ENCODE assay signal across 40 cellular contexts in the genomic region with DNA sequence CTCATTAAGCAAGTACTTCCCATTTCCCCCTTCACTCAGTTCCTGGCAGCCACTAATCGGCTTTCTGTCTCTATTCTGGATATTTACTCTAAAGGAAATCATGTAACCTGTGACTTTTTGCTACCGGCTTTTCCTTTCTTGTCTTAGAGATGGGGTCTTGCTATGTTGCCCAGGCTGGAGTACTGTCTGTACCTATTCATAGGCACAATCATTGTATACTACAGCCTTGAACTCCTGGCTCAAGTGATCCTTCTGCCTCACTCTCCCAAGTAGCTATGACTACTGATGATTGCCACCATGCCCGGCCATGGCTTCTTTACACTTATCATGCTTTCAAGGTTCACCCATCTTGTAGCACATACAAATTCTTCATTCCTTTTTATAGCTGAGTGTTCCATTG. TPM values are rescaled to one million over a fixed set of nuclear protein-coding genes. Genes with fewer than 3 reads are reported as not detected.
"Had no signal": no experiment of that assay in that cellular context is flagged by ENCODE, and none has a peak within 500 bp of the region (broad histone marks: within the 10 kb centered on the region; RNA-seq: fewer than 3 reads in every experiment).

No MANE protein-coding gene starts in this region.

- FAIRE-seq: bronchial epithelial cell, TTC549 had no signal

- H3K4me3 ChIP-seq: ascending aorta, cardiac muscle cell had no signal

- H3K9me3 ChIP-seq: ascending aorta had no signal

- H3K36me3 ChIP-seq: ascending aorta, cardiac muscle cell had no signal

- H3K9me3 Mint-ChIP-seq: activated CD4-positive, alpha-beta memory T cell treated with anti-CD3 and anti-CD28 coated beads, Interleukin-2, amount 10 ng/mL, durations not matched to agents 7 days and 5 days; activated CD4-positive, alpha-beta T cell treated with anti-CD3 and anti-CD28 coated beads, Interleukin-2, amount 10 ng/mL, durations not matched to agents 7 days and 5 days; activated naive CD4-positive, alpha-beta T cell treated with anti-CD3 and anti-CD28 coated beads, Interleukin-2, amount 10 ng/mL, durations not matched to agents 7 days and 5 days; activated naive CD4-positive, alpha-beta T cell treated with anti-CD3 and anti-CD28 coated beads, Interleukin-2, amount 50 U/mL, for 24 hours; activated naive CD8-positive, alpha-beta T cell treated with anti-CD3 and anti-CD28 coated beads, Interleukin-2, amount 10 ng/mL, durations not matched to agents 7 days and 5 days; activated naive CD8-positive, alpha-beta T cell treated with anti-CD3 and anti-CD28 coated beads, Interleukin-2, amount 50 U/mL, for 24 hours; activated T-cell treated with anti-CD3 and anti-CD28 coated beads, Interleukin-2, amount 50 U/mL, for 24 hours; activated T-helper 2 cell treated with anti-CD3 and anti-CD28 coated beads, Interferon-gamma antibody, Interleukin-2, Interleukin-4, amounts not matched to agents 10 μg/mL and 5 μg/mL and 100 μg/mL, durations not matched to agents 14 hours and 24 hours and 36 hours; brain; central memory CD8-positive, alpha-beta T cell; T-helper 1 cell treated with Interleukin-12 subunit alpha and Interleukin-12 subunit beta and Interleukin-4 antibody, amounts not matched to agents 30 μg/mL and 1 μg/mL, for 36 hours; T-helper 2 cell treated with Interferon-gamma antibody and Interleukin-4, amounts not matched to agents 5 μg/mL and 100 μg/mL, for 36 hours had no signal

- H3K27ac Mint-ChIP-seq: activated CD4-positive, alpha-beta memory T cell treated with anti-CD3 and anti-CD28 coated beads, Interleukin-2, amount 10 ng/mL, durations not matched to agents 7 days and 5 days; activated CD4-positive, alpha-beta T cell treated with anti-CD3 and anti-CD28 coated beads for 36 hours; activated CD4-positive, alpha-beta T cell treated with anti-CD3 and anti-CD28 coated beads, Interleukin-2, amount 10 ng/mL, durations not matched to agents 7 days and 5 days; activated CD8-positive, alpha-beta memory T cell treated with anti-CD3 and anti-CD28 coated beads, Interleukin-2, amount 10 ng/mL, durations not matched to agents 7 days and 5 days; activated CD8-positive, alpha-beta T cell treated with anti-CD3 and anti-CD28 coated beads, Interleukin-2, amount 10 ng/mL, durations not matched to agents 7 days and 5 days; activated naive CD4-positive, alpha-beta T cell treated with anti-CD3 and anti-CD28 coated beads, Interleukin-2, amount 10 ng/mL, durations not matched to agents 7 days and 5 days; activated naive CD4-positive, alpha-beta T cell treated with anti-CD3 and anti-CD28 coated beads, Interleukin-2, amount 50 U/mL, for 24 hours; activated naive CD8-positive, alpha-beta T cell; activated naive CD8-positive, alpha-beta T cell treated with anti-CD3 and anti-CD28 coated beads, Interleukin-2, amount 10 ng/mL, durations not matched to agents 7 days and 5 days; activated naive CD8-positive, alpha-beta T cell treated with anti-CD3 and anti-CD28 coated beads, Interleukin-2, amount 50 U/mL, for 24 hours; activated T-cell treated with anti-CD3 and anti-CD28 coated beads, Interleukin-2, amount 50 U/mL, for 24 hours; activated T-helper 2 cell treated with anti-CD3 and anti-CD28 coated beads, Interferon-gamma antibody, Interleukin-2, Interleukin-4, amounts not matched to agents 10 μg/mL and 5 μg/mL and 100 μg/mL, durations not matched to agents 14 hours and 24 hours and 36 hours; brain; T-helper 1 cell treated with Interleukin-12 subunit alpha and Interleukin-12 subunit beta and Interleukin-4 antibody, amounts not matched to agents 30 μg/mL and 1 μg/mL, for 36 hours; T-helper 2 cell treated with Interferon-gamma antibody and Interleukin-4, amounts not matched to agents 5 μg/mL and 100 μg/mL, for 36 hours had no signal

- H3K27me3 ChIP-seq: ascending aorta, cardiac muscle cell had no signal

- ATAC-seq: activated CD4-positive, alpha-beta T cell treated with anti-CD3 and anti-CD28 coated beads for 36 hours; activated CD4-positive, CD25-positive, alpha-beta regulatory T cell treated with anti-CD3 and anti-CD28 coated beads, Interleukin-2, amount 50 U/mL, for 24 hours; activated CD8-positive, alpha-beta memory T cell treated with anti-CD3 and anti-CD28 coated beads, Interleukin-2, amount 10 ng/mL, durations not matched to agents 7 days and 5 days; activated CD8-positive, alpha-beta T cell treated with anti-CD3 and anti-CD28 coated beads, Interleukin-2, amount 10 ng/mL, durations not matched to agents 7 days and 5 days; activated naive CD8-positive, alpha-beta T cell treated with anti-CD3 and anti-CD28 coated beads, Interleukin-2, amount 50 U/mL, for 24 hours had no signal

- H3K27ac ChIP-seq: ascending aorta, cardiac muscle cell, VCaP had no signal

- H3K4me1 Mint-ChIP-seq: activated CD4-positive, alpha-beta memory T cell treated with anti-CD3 and anti-CD28 coated beads, Interleukin-2, amount 10 ng/mL, durations not matched to agents 7 days and 5 days; activated naive CD4-positive, alpha-beta T cell treated with anti-CD3 and anti-CD28 coated beads, Interleukin-2, amount 10 ng/mL, durations not matched to agents 7 days and 5 days had no signal

- DNase-seq: activated CD4-positive, alpha-beta memory T cell treated with anti-CD3 and anti-CD28 coated beads, Interleukin-2, amount 10 ng/mL, durations not matched to agents 7 days and 5 days; activated CD4-positive, alpha-beta T cell treated with anti-CD3 and anti-CD28 coated beads for 1 hour; activated CD4-positive, alpha-beta T cell treated with anti-CD3 and anti-CD28 coated beads for 36 hours; activated CD4-positive, alpha-beta T cell treated with anti-CD3 and anti-CD28 coated beads for 48 hours; activated CD4-positive, alpha-beta T cell treated with anti-CD3 and anti-CD28 coated beads, Interleukin-2, amount 10 ng/mL, durations not matched to agents 7 days and 5 days; activated CD4-positive, alpha-beta T cell treated with anti-CD3 and anti-CD28 coated beads, Interleukin-2, amount 50 U/mL, for 48 hours; activated CD4-positive, CD25-positive, alpha-beta regulatory T cell; activated CD8-positive, alpha-beta memory T cell treated with anti-CD3 and anti-CD28 coated beads for 24 hours; activated CD8-positive, alpha-beta memory T cell treated with anti-CD3 and anti-CD28 coated beads, Interleukin-2, amount 10 ng/mL, durations not matched to agents 7 days and 5 days; activated CD8-positive, alpha-beta memory T cell treated with anti-CD3 and anti-CD28 coated beads, Interleukin-2, amount 50 U/mL, for 48 hours; activated CD8-positive, alpha-beta T cell treated with anti-CD3 and anti-CD28 coated beads, Interleukin-2, amount 10 ng/mL, durations not matched to agents 7 days and 5 days; activated effector memory CD4-positive, alpha-beta T cell treated with Interleukin-2 at 50 U/mL for 16 hours; activated gamma-delta T cell; activated naive CD4-positive, alpha-beta T cell treated with anti-CD3 and anti-CD28 coated beads, Interleukin-2, amount 10 ng/mL, durations not matched to agents 7 days and 5 days; activated naive CD4-positive, alpha-beta T cell treated with Interleukin-2 at 50 U/mL for 16 hours; activated naive CD8-positive, alpha-beta T cell treated with anti-CD3 and anti-CD28 coated beads, Interleukin-2, amount 10 ng/mL, durations not matched to agents 7 days and 5 days; activated naive CD8-positive, alpha-beta T cell treated with anti-CD3 and anti-CD28 coated beads, Interleukin-2, amount 50 U/mL, for 24 hours; activated T-cell treated with anti-CD3 and anti-CD28 coated beads, Interleukin-2, amount 50 U/mL, for 24 hours; activated T-cell treated with anti-CD3 and anti-CD28 coated beads, Interleukin-2, amount 50 U/mL, for 48 hours; amygdala; anterior cingulate cortex; caudate nucleus; cerebellar nuclear complex; T-helper 1 cell; T-helper 2 cell; T-helper 9 cell had no signal

- H3K4me3 Mint-ChIP-seq: activated CD4-positive, alpha-beta memory T cell treated with anti-CD3 and anti-CD28 coated beads, Interleukin-2, amount 10 ng/mL, durations not matched to agents 7 days and 5 days; activated CD4-positive, alpha-beta T cell treated with anti-CD3 and anti-CD28 coated beads for 36 hours; activated CD4-positive, alpha-beta T cell treated with anti-CD3 and anti-CD28 coated beads, Interleukin-2, amount 10 ng/mL, durations not matched to agents 7 days and 5 days; activated CD8-positive, alpha-beta memory T cell treated with anti-CD3 and anti-CD28 coated beads, Interleukin-2, amount 10 ng/mL, durations not matched to agents 7 days and 5 days; activated CD8-positive, alpha-beta T cell treated with anti-CD3 and anti-CD28 coated beads, Interleukin-2, amount 10 ng/mL, durations not matched to agents 7 days and 5 days; activated naive CD4-positive, alpha-beta T cell treated with anti-CD3 and anti-CD28 coated beads, Interleukin-2, amount 10 ng/mL, durations not matched to agents 7 days and 5 days; activated naive CD4-positive, alpha-beta T cell treated with anti-CD3 and anti-CD28 coated beads, Interleukin-2, amount 50 U/mL, for 24 hours; activated naive CD8-positive, alpha-beta T cell; activated naive CD8-positive, alpha-beta T cell treated with anti-CD3 and anti-CD28 coated beads, Interleukin-2, amount 10 ng/mL, durations not matched to agents 7 days and 5 days; activated naive CD8-positive, alpha-beta T cell treated with anti-CD3 and anti-CD28 coated beads, Interleukin-2, amount 50 U/mL, for 24 hours; activated T-cell treated with anti-CD3 and anti-CD28 coated beads, Interleukin-2, amount 50 U/mL, for 24 hours; brain; central memory CD8-positive, alpha-beta T cell; T-helper 1 cell treated with Interleukin-12 subunit alpha and Interleukin-12 subunit beta and Interleukin-4 antibody, amounts not matched to agents 30 μg/mL and 1 μg/mL, for 36 hours; T-helper 2 cell treated with Interferon-gamma antibody and Interleukin-4, amounts not matched to agents 5 μg/mL and 100 μg/mL, for 36 hours had no signal

- H3K27me3 Mint-ChIP-seq: activated CD4-positive, alpha-beta memory T cell treated with anti-CD3 and anti-CD28 coated beads, Interleukin-2, amount 10 ng/mL, durations not matched to agents 7 days and 5 days; activated CD4-positive, alpha-beta T cell treated with anti-CD3 and anti-CD28 coated beads for 36 hours; activated CD4-positive, alpha-beta T cell treated with anti-CD3 and anti-CD28 coated beads, Interleukin-2, amount 10 ng/mL, durations not matched to agents 7 days and 5 days; activated CD8-positive, alpha-beta memory T cell treated with anti-CD3 and anti-CD28 coated beads, Interleukin-2, amount 10 ng/mL, durations not matched to agents 7 days and 5 days; activated naive CD4-positive, alpha-beta T cell treated with anti-CD3 and anti-CD28 coated beads, Interleukin-2, amount 10 ng/mL, durations not matched to agents 7 days and 5 days; activated naive CD4-positive, alpha-beta T cell treated with anti-CD3 and anti-CD28 coated beads, Interleukin-2, amount 50 U/mL, for 24 hours; activated naive CD8-positive, alpha-beta T cell; activated naive CD8-positive, alpha-beta T cell treated with anti-CD3 and anti-CD28 coated beads, Interleukin-2, amount 10 ng/mL, durations not matched to agents 7 days and 5 days; activated naive CD8-positive, alpha-beta T cell treated with anti-CD3 and anti-CD28 coated beads, Interleukin-2, amount 50 U/mL, for 24 hours; activated T-cell treated with anti-CD3 and anti-CD28 coated beads, Interleukin-2, amount 50 U/mL, for 24 hours; brain; central memory CD8-positive, alpha-beta T cell had no signal

RNA-seq across cellular contexts. Expression of gene DNAJB7, which starts 55.2 kb away (rescaled TPM):
- total RNA-seq: activated CD4-positive, alpha-beta memory T cell treated with anti-CD3 and anti-CD28 coated beads, Interleukin-2, amount 10 ng/mL, durations not matched to agents 7 days and 5 days; activated CD4-positive, alpha-beta T cell treated with anti-CD3 and anti-CD28 coated beads for 36 hours; activated CD4-positive, alpha-beta T cell treated with anti-CD3 and anti-CD28 coated beads, Interleukin-2, amount 10 ng/mL, durations not matched to agents 7 days and 5 days; activated CD8-positive, alpha-beta memory T cell treated with anti-CD3 and anti-CD28 coated beads, Interleukin-2, amount 10 ng/mL, durations not matched to agents 7 days and 5 days; activated CD8-positive, alpha-beta T cell treated with anti-CD3 and anti-CD28 coated beads, Interleukin-2, amount 10 ng/mL, durations not matched to agents 7 days and 5 days; activated naive CD8-positive, alpha-beta T cell treated with anti-CD3 and anti-CD28 coated beads, Interleukin-2, amount 10 ng/mL, durations not matched to agents 7 days and 5 days; activated T-helper 2 cell treated with anti-CD3 and anti-CD28 coated beads, Interferon-gamma antibody, Interleukin-2, Interleukin-4, amounts not matched to agents 10 μg/mL and 5 μg/mL and 100 μg/mL, durations not matched to agents 14 hours and 24 hours and 36 hours; ascending aorta; bronchial epithelial cell; cardiac muscle cell had no signal
- polyA plus RNA-seq: adipose tissue had no signal
